ENCODE assay signal across 1 cellular context in genomic region chr4:3530663-3531254, GRCh38.
TF ChIP-seq lines count a peak whose summit lies in the region.

No MANE protein-coding gene starts in this region.

TF ChIP-seq in GM23338, 12 proteins besides CTCF, POLR2A, EP300 and RAD21 (continued from another document):
- TF ChIP-seq, protein P1, sequence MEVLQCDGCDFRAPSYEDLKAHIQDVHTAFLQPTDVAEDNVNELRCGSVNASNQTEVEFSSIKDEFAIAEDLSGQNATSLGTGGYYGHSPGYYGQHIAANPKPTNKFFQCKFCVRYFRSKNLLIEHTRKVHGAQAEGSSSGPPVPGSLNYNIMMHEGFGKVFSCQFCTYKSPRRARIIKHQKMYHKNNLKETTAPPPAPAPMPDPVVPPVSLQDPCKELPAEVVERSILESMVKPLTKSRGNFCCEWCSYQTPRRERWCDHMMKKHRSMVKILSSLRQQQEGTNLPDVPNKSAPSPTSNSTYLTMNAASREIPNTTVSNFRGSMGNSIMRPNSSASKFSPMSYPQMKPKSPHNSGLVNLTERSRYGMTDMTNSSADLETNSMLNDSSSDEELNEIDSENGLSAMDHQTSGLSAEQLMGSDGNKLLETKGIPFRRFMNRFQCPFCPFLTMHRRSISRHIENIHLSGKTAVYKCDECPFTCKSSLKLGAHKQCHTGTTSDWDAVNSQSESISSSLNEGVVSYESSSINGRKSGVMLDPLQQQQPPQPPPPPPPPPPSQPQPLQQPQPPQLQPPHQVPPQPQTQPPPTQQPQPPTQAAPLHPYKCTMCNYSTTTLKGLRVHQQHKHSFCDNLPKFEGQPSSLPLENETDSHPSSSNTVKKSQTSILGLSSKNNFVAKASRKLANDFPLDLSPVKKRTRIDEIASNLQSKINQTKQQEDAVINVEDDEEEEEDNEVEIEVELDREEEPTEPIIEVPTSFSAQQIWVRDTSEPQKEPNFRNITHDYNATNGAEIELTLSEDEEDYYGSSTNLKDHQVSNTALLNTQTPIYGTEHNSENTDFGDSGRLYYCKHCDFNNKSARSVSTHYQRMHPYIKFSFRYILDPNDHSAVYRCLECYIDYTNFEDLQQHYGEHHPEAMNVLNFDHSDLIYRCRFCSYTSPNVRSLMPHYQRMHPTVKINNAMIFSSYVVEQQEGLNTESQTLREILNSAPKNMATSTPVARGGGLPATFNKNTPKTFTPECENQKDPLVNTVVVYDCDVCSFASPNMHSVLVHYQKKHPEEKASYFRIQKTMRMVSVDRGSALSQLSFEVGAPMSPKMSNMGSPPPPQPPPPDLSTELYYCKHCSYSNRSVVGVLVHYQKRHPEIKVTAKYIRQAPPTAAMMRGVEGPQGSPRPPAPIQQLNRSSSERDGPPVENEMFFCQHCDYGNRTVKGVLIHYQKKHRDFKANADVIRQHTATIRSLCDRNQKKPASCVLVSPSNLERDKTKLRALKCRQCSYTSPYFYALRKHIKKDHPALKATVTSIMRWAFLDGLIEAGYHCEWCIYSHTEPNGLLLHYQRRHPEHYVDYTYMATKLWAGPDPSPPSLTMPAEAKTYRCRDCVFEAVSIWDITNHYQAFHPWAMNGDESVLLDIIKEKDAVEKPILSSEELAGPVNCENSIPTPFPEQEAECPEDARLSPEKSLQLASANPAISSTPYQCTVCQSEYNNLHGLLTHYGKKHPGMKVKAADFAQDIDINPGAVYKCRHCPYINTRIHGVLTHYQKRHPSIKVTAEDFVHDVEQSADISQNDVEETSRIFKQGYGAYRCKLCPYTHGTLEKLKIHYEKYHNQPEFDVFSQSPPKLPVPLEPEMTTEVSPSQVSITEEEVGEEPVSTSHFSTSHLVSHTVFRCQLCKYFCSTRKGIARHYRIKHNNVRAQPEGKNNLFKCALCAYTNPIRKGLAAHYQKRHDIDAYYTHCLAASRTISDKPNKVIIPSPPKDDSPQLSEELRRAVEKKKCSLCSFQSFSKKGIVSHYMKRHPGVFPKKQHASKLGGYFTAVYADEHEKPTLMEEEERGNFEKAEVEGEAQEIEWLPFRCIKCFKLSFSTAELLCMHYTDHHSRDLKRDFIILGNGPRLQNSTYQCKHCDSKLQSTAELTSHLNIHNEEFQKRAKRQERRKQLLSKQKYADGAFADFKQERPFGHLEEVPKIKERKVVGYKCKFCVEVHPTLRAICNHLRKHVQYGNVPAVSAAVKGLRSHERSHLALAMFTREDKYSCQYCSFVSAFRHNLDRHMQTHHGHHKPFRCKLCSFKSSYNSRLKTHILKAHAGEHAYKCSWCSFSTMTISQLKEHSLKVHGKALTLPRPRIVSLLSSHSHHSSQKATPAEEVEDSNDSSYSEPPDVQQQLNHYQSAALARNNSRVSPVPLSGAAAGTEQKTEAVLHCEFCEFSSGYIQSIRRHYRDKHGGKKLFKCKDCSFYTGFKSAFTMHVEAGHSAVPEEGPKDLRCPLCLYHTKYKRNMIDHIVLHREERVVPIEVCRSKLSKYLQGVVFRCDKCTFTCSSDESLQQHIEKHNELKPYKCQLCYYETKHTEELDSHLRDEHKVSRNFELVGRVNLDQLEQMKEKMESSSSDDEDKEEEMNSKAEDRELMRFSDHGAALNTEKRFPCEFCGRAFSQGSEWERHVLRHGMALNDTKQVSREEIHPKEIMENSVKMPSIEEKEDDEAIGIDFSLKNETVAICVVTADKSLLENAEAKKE (CRISPR knock-in tag; IDR thresholded peaks at IDR 0.05): no peak
